12 cellular contexts compared by ENCODE assay signal in the genomic region with DNA sequence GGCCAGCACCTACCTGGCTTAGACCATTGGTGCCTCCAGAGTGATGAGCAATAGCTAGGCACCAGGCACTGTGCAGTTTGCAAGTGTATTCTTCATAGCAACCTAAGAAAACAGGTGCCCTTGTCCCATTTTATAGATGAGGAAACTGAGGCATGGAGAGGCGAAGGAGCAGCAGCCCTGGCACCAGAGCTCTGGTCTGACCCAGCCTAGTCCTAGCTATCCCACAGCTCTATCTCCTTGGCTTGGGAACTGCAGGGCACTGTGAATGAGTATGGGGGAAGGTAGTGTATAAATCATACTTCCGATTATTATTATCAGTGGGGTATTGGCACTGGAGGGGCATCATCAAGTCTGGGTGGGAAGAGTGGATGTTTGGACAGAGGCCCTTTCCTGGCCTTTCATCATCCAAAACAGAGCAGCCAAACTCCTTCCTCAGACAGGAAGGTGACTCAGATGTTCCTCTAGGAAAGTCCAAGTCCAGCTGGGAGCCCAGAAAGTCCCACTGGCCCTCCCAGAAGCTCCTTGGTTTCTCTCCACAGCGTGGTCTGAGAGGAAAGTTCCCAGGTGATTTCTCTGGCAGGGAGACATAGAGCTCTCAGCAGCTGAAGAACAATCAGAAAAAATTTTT. TPM values are rescaled to one million over a fixed set of nuclear protein-coding genes. Genes with fewer than 3 reads are reported as not detected.
DNase-seq lines count a peak whose midpoint lies in the region; ATAC-seq and TF ChIP-seq lines count a peak whose summit lies in the region.
"Had no signal": no experiment of that assay in that cellular context is flagged by ENCODE, and none has a peak within 500 bp of the region (broad histone marks: within the 10 kb centered on the region; RNA-seq: fewer than 3 reads in every experiment).

No MANE protein-coding gene starts in this region.

- H3K9me3 ChIP-seq in CD8-positive, alpha-beta T cell (ENCODE audit: low read length): no peaks in the 10 kb centered on the region

- DNase-seq in A172 (ENCODE audit: low spot score) (peak; percentile 95), M059J (ENCODE audit: low read depth) (peak; percentile 92), epithelial cell of esophagus (ENCODE audit: low read depth) (peak; percentile 65), mesenteric fat pad (ENCODE audit: low spot score) (peak; percentile 71), RPMI8226 (no peak), ureter (ENCODE audit: low spot score) (no peak)
- no peak for DNase-seq in stimulated activated naive CD8-positive, alpha-beta T cell treated with anti-CD3 and anti-CD28 coated beads, Interleukin-15, Interleukin-2, amounts not matched to agents 100 U/mL and 50 U/mL, for 24 hours
- no peak for DNase-seq in CD8-positive, alpha-beta T cell
- DNase-seq: activated CD8-positive, alpha-beta T cell treated with anti-CD3 and anti-CD28 coated beads for 36 hours; CD4-positive, CD25-positive, alpha-beta regulatory T cell; NCI-H510A had no signal

- H3K36me3 Mint-ChIP-seq in CD8-positive, alpha-beta T cell: no peaks in the 10 kb centered on the region
- H3K36me3 Mint-ChIP-seq: CD4-positive, CD25-positive, alpha-beta regulatory T cell had no signal

- H3K4me3 Mint-ChIP-seq in CD8-positive, alpha-beta T cell: no peak overlapping the region
- H3K4me3 Mint-ChIP-seq: activated CD8-positive, alpha-beta T cell treated with anti-CD3 and anti-CD28 coated beads for 36 hours; CD4-positive, CD25-positive, alpha-beta regulatory T cell had no signal

- POLR2A ChIA-PET in CD8-positive, alpha-beta T cell (lab: Charles Lee): no interaction called here

- no peak overlapping the region for H3K27ac ChIP-seq in CD8-positive, alpha-beta T cell (ENCODE audit: low read depth, low read length)

- no peaks in the 10 kb centered on the region for H3K27me3 Mint-ChIP-seq in CD8-positive, alpha-beta T cell (ENCODE audit: low read depth)
- H3K27me3 Mint-ChIP-seq: activated CD8-positive, alpha-beta T cell treated with anti-CD3 and anti-CD28 coated beads for 36 hours; CD4-positive, CD25-positive, alpha-beta regulatory T cell had no signal

- H3K9me3 Mint-ChIP-seq in CD8-positive, alpha-beta T cell: no peaks in the 10 kb centered on the region
- H3K9me3 Mint-ChIP-seq: activated CD8-positive, alpha-beta T cell treated with anti-CD3 and anti-CD28 coated beads for 36 hours; CD4-positive, CD25-positive, alpha-beta regulatory T cell had no signal

- H3K27ac Mint-ChIP-seq in CD8-positive, alpha-beta T cell: no peak overlapping the region
- H3K27ac Mint-ChIP-seq: activated CD8-positive, alpha-beta T cell treated with anti-CD3 and anti-CD28 coated beads for 36 hours had no signal

- intact Hi-C loops in CD8-positive, alpha-beta T cell (cut with DNase I, micrococcal nuclease): no loop called here

- peaks cover 14% of the 10 kb centered on the region for H3K4me1 Mint-ChIP-seq in CD8-positive, alpha-beta T cell (ENCODE audit: low read depth)

- no peaks in the 10 kb centered on the region for H3K36me3 ChIP-seq in CD8-positive, alpha-beta T cell (ENCODE audit: insufficient read depth, low read length)

- TF ChIP-seq CTCF in epithelial cell of esophagus (IDR thresholded peaks at IDR 0.05; ENCODE audit: insufficient read depth, low read depth, low read length, missing control alignments): no peak
- no peak for TF ChIP-seq CTCF in CD8-positive, alpha-beta T cell (IDR thresholded peaks at IDR 0.05)

- no peak overlapping the region for H3K4me3 ChIP-seq in epithelial cell of esophagus (ENCODE audit: low read length)
- H3K4me3 ChIP-seq in CD8-positive, alpha-beta T cell (ENCODE audit: low read depth, low read length): no peak overlapping the region

- CTCF ChIA-PET in CD8-positive, alpha-beta T cell (lab: Charles Lee): interaction anchor here (1.6 to 1.8 kb wide), 2 partner anchors 11 to 102 kb away, joined by 4 to 8 read pairs; no protein-coding TSS in a partner anchor

- peaks cover 7% of the 10 kb centered on the region for H3K4me1 ChIP-seq in CD8-positive, alpha-beta T cell (ENCODE audit: insufficient read depth, low read length)

- H3K27me3 ChIP-seq in CD8-positive, alpha-beta T cell (ENCODE audit: insufficient read depth, low read length): no peaks in the 10 kb centered on the region

- ATAC-seq in stimulated activated naive CD8-positive, alpha-beta T cell treated with anti-CD3 and anti-CD28 coated beads, Interleukin-15, Interleukin-2, amounts not matched to agents 100 U/mL and 50 U/mL, for 24 hours: no peak
- ATAC-seq in CD8-positive, alpha-beta T cell: no peak
- ATAC-seq: activated CD8-positive, alpha-beta T cell treated with anti-CD3 and anti-CD28 coated beads for 36 hours had no signal

RNA-seq across cellular contexts. Expression of a gene that starts 32.0 kb away (rescaled TPM):
- 0.55 TPM in 1 of 2 replicates, not detected in the other for total RNA-seq in A172 (2014; rRNA removed; shearing (Covaris generic))
- 0.27 and 0.62 TPM in 2 replicates for total RNA-seq in M059J (2014; rRNA removed; shearing (Covaris generic))
- total RNA-seq in mesenteric fat pad (1.8 TPM), ureter (34.3 TPM)
- 1 to 10 TPM in 1 of 2 experiments, under 1 TPM in 1; 0.47 to 1.1 TPM for total RNA-seq in CD8-positive, alpha-beta T cell
- total RNA-seq: CD4-positive, CD25-positive, alpha-beta regulatory T cell had no signal

RNA-seq across cellular contexts. Expression of a gene that starts 42.1 kb away (rescaled TPM):
- not detected in 2 replicates for total RNA-seq in A172 (2014; rRNA removed; shearing (Covaris generic))
- not detected in 2 replicates for total RNA-seq in M059J (2014; rRNA removed; shearing (Covaris generic))
- total RNA-seq in mesenteric fat pad: not detected
- total RNA-seq in ureter: not detected
- not detected for total RNA-seq in CD8-positive, alpha-beta T cell
- total RNA-seq: CD4-positive, CD25-positive, alpha-beta regulatory T cell; frontal cortex had no signal

RNA-seq across cellular contexts. Expression of a gene that starts 55.8 kb away (rescaled TPM):
- total RNA-seq in A172 (2014; rRNA removed; shearing (Covaris generic)): 0.79 and 0.88 TPM in 2 replicates
- 0.81 and 1.0 TPM in 2 replicates for total RNA-seq in M059J (2014; rRNA removed; shearing (Covaris generic))
- total RNA-seq in mesenteric fat pad: 14.6 TPM
- 31.1 TPM for total RNA-seq in ureter
- total RNA-seq in CD8-positive, alpha-beta T cell: not detected

Comparison
In these comparisons a context has a peak if more than half of its experiments do, and no peak if none do; other contexts are left out.
1. DNase-seq: peak in A172 (single experiment), M059J (single experiment), epithelial cell of esophagus (single experiment) and mesenteric fat pad (single experiment); none in RPMI8226 (single experiment), ureter (single experiment), stimulated activated naive CD8-positive, alpha-beta T cell treated with anti-CD3 and anti-CD28 coated beads, Interleukin-15, Interleukin-2, amounts not matched to agents 100 U/mL and 50 U/mL, for 24 hours (single experiment) and CD8-positive, alpha-beta T cell (0 of 7).
2. RNA of a gene that starts 32.0 kb away (total RNA-seq): 34.3 TPM in ureter (single experiment); 1.8 TPM in mesenteric fat pad (single experiment), 0.47 to 1.1 TPM in CD8-positive, alpha-beta T cell, 0.27 to 0.62 TPM in M059J and 0.55 TPM in A172; every median in the first group is over 10 times any median in the second.